Comparison of ENCODE assay signal across 8 cellular contexts in the genomic region with DNA sequence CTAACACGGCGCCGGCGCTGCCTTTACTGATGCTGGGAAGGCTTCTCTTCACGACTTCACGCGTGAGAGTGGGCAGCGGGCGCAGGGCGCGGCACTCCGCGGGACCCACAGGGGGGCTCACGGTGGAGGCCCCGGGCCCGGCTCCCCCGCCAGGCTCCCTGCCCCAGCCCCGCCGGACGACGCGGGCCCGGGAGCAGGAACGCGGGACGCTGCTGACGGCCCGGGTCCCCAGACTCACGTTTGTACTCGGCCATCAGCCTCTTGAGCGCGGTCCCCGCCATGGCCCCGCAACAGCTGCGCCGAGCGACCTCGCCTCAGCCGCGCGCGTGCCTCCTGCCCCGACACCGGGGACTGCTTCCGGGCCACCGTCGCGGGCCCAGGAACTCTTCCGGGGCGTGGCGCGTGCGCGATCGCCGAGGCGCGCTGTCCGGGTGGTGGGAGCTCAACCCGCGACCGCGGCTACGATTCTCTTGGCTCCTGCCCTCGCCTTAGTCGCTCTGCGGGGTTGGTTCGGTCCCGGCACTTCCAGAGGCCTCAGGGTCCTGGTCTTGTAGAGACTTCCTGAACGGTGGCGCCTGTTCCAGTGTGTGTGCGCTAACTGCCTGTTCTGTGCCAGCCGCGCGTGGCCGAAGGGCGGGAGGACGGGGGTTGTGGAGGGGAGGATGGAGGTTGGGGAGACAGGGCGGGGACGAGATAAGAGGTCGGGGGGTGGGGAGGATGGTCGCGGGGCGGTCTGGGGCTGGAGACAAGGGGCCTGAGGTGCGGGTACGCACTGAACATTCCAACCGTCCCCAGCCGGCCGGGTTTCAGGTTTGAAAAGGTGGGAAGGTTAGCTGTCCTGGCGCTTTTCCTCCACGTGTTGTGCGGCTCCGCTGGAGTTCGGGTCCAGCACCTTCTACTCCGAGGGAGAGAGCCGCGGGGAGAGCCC. TPM values are rescaled to one million over a fixed set of nuclear protein-coding genes. Genes with fewer than 3 reads are reported as not detected.
DNase-seq lines count a peak whose midpoint lies in the region; ATAC-seq and TF ChIP-seq lines count a peak whose summit lies in the region.

Gene UBE2G2 (minus strand): TSS at position 353 of the 928 bp plus-strand sequence. CDS start 72 bp downstream, at position 281.

- peaks cover 7% of the 10 kb centered on the region for H3K36me3 Mint-ChIP-seq in T-helper 17 cell (ENCODE audit: low read depth)

- WGBS in psoas muscle, 3 donors, result 0% methylated on average over 67 to 97 of the region's 97 CpGs

- no peaks in the 10 kb centered on the region for H3K27me3 ChIP-seq in left ventricle myocardium inferior (ENCODE audit: low read depth)
- H3K27me3 ChIP-seq in psoas muscle (ENCODE audit: insufficient read depth in 3 of 3, low read length in 2 of 3), result no peaks in the 10 kb centered on the region

- TF ChIP-seq CTCF in GM10266 (IDR thresholded peaks at IDR 0.05; ENCODE audit: control insufficient read depth, insufficient read depth, low read depth, missing control alignments) (no peak), left ventricle myocardium inferior (IDR thresholded peaks at IDR 0.05; ENCODE audit: borderline replicate concordance) (no peak), psoas muscle (IDR thresholded peaks at IDR 0.05) (no peak)

- peak; percentile 95 for ATAC-seq in HG02642 (IDR thresholded peaks at IDR 0.05; ENCODE audit: poor library complexity, unreplicated experiment)
- ATAC-seq in T-helper 17 cell, result peak; percentile 92
- peak; percentile 96 to 99 (median 97) for ATAC-seq in psoas muscle

- H3K4me3 Mint-ChIP-seq in T-helper 17 cell, result peak within 1 kb of the TSS; percentile 97

- peak within 1 kb of the TSS; percentile 76 for H3K27ac Mint-ChIP-seq in T-helper 17 cell

- DNase-seq in GM10266 (ENCODE audit: extremely low spot score) (peak; percentile 96), NCI-H146 (lab: John Stamatoyannopoulos, UW) (peak; percentile 72), T-helper 17 cell (peak; percentile 85 to 90 (median 89)), amniotic stem cell (lab: John Stamatoyannopoulos, UW) (peak; percentile 53), left ventricle myocardium inferior (peak; percentile 82), psoas muscle (peak; percentile 86 to 92), ureter (ENCODE audit: low spot score) (peak; percentile 83)

- intact Hi-C loops in left ventricle myocardium inferior (cut with micrococcal nuclease) (no loop called here), psoas muscle (cut with DNase I) (loop anchor here (1.0 to 5.0 kb wide), 4 partner anchors 15 to 131 kb away; partner anchors contain the start of gene PTTG1IP (in 1 of the 2))

- H3K27ac ChIP-seq in left ventricle myocardium inferior (replicated peaks) (peak within 1 kb of the TSS; percentile 85), psoas muscle (peak within 1 kb of the TSS; percentile 91)

- H3K9me3 ChIP-seq in T-helper 17 cell (ENCODE audit: control insufficient read depth, low read length, poor library complexity, severe bottlenecking) (no peaks in the 10 kb centered on the region), left ventricle myocardium inferior (replicated peaks) (no peaks in the 10 kb centered on the region), psoas muscle (no peaks in the 10 kb centered on the region)

- H3K36me3 ChIP-seq in left ventricle myocardium inferior, result peaks cover 37% of the 10 kb centered on the region
- peaks cover 3 to 51% of the 10 kb centered on the region in 2 donors for H3K36me3 ChIP-seq in psoas muscle (ENCODE audit: insufficient read depth in 1 of 2, low read depth in 1 of 2)

- H3K4me3 ChIP-seq in left ventricle myocardium inferior, result peak within 1 kb of the TSS; percentile 88
- peak within 1 kb of the TSS; percentile 86 for H3K4me3 ChIP-seq in psoas muscle

- peaks cover 54% of the 10 kb centered on the region for H3K4me1 ChIP-seq in left ventricle myocardium inferior
- peaks cover 18% of the 10 kb centered on the region for H3K4me1 ChIP-seq in psoas muscle

- H3K4me1 Mint-ChIP-seq in T-helper 17 cell, result peaks cover 36% of the 10 kb centered on the region

- H3K27me3 Mint-ChIP-seq in T-helper 17 cell, result no peaks in the 10 kb centered on the region

RNA-seq across cellular contexts. Expression of gene UBE2G2, which starts in this region (rescaled TPM):
- 100 to 1,000 TPM; 124 TPM for total RNA-seq in T-helper 17 cell
- total RNA-seq in left ventricle myocardium inferior, result 78.2 TPM
- total RNA-seq in psoas muscle, result 10 to 100 TPM; 64.9 to 93.8 (median 81.7) TPM
- 10 to 100 TPM; 39.0 to 72.8 (median 55.3) TPM for polyA plus RNA-seq in psoas muscle
- 126 TPM for total RNA-seq in ureter

Comparison
In these comparisons a context has a peak if more than half of its experiments do, and no peak if none do; other contexts are left out.
1. Peak in every context shown above with its lines: DNase-seq, ATAC-seq, H3K4me3 ChIP-seq and H3K27ac ChIP-seq.